ENCODE assay signal across 1 cellular context in the genomic region with DNA sequence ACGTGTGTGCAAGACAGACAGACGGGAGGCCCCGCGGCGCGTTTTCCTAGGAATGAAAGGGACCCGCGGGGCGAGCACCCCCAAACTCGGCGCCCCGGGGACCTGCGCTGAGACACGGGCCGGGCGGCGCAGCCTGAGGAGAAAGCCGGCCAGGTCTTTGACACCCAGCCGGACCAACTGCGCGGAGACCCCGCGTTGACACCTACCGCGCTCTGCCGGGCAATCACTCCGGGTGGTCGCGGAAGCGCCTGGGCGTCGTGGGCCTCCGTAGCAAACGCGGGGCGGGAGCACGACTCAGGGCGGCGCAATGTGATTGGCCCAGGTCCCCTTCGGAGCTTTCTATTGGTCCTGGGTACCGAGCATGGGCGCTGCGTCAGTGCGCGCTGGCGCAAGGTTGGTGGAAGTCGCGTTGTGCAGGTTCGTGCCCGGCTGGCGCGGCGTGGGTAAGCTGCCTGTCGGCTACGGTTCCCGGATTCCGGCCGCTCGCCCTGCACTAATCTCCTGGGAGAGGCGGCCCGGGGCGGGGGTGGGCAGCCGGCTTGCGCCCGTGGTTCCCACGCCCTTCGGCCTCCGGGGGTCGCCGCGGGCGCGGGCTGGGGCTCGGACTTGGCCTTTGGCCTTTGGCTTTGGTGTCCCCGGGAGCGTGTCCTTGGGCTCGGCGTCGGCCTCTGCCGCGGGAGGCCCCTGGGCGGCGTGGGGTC.
TF ChIP-seq lines count a peak whose summit lies in the region.

A gene with protein sequence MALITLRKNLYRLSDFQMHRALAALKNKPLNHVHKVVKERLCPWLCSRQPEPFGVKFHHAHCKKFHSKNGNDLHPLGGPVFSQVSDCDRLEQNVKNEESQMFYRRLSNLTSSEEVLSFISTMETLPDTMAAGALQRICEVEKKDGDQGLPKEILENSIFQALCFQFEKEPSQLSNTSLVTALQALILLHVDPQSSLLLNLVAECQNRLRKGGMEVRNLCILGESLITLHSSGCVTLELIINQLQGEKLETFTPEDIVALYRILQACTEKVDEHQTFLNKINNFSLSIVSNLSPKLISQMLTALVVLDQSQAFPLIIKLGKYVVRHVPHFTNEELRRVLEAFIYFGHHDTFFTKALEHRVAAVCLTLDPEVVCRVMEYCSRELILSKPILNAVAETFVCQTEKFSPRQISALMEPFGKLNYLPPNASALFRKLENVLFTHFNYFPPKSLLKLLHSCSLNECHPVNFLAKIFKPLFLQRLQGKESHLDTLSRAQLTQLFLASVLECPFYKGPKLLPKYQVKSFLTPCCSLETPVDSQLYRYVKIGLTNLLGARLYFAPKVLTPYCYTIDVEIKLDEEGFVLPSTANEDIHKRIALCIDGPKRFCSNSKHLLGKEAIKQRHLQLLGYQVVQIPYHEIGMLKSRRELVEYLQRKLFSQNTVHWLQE (minus strand): TSS at position 259 of the 701 bp plus-strand sequence. CDS start 948 bp downstream, outside the sequence.
Gene MTRR, plus strand, starts transcription at position 376 of the 701 bp plus-strand sequence. CDS start 1,647 bp downstream, outside the sequence.

TF ChIP-seq in HEK293, 187 proteins besides CTCF, POLR2A, EP300 and RAD21 (continued from another document and continues in another):
- TF ChIP-seq, protein P1, sequence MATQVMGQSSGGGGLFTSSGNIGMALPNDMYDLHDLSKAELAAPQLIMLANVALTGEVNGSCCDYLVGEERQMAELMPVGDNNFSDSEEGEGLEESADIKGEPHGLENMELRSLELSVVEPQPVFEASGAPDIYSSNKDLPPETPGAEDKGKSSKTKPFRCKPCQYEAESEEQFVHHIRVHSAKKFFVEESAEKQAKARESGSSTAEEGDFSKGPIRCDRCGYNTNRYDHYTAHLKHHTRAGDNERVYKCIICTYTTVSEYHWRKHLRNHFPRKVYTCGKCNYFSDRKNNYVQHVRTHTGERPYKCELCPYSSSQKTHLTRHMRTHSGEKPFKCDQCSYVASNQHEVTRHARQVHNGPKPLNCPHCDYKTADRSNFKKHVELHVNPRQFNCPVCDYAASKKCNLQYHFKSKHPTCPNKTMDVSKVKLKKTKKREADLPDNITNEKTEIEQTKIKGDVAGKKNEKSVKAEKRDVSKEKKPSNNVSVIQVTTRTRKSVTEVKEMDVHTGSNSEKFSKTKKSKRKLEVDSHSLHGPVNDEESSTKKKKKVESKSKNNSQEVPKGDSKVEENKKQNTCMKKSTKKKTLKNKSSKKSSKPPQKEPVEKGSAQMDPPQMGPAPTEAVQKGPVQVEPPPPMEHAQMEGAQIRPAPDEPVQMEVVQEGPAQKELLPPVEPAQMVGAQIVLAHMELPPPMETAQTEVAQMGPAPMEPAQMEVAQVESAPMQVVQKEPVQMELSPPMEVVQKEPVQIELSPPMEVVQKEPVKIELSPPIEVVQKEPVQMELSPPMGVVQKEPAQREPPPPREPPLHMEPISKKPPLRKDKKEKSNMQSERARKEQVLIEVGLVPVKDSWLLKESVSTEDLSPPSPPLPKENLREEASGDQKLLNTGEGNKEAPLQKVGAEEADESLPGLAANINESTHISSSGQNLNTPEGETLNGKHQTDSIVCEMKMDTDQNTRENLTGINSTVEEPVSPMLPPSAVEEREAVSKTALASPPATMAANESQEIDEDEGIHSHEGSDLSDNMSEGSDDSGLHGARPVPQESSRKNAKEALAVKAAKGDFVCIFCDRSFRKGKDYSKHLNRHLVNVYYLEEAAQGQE (tag by site-specific recombination; IDR thresholded peaks at IDR 0.05): no peak
- TF ChIP-seq ZNF324 (tag by site-specific recombination; IDR thresholded peaks at IDR 0.05) (no peak), OVOL3 (tag by site-specific recombination; IDR thresholded peaks at IDR 0.05) (no peak), KLF1 (tag by site-specific recombination; IDR thresholded peaks at IDR 0.05) (no peak), ZNF274 (IDR thresholded peaks at IDR 0.05; ENCODE audit: low read length) (no peak), ZNF274 (tag by site-specific recombination; IDR thresholded peaks at IDR 0.05; ENCODE audit: borderline replicate concordance) (no peak), ZNF48 (tag by site-specific recombination; IDR thresholded peaks at IDR 0.05) (no peak), ZNF555 (tag by site-specific recombination; conservative IDR thresholded peaks at IDR 0.05) (no peak), ZNF624 (tag by site-specific recombination; IDR thresholded peaks at IDR 0.05) (no peak), ZFP3 (tag by site-specific recombination; IDR thresholded peaks at IDR 0.05; ENCODE audit: low read depth) (no peak), ZNF394 (tag by site-specific recombination; IDR thresholded peaks at IDR 0.05; ENCODE audit: borderline replicate concordance) (no peak), ZNF184 (tag by site-specific recombination; IDR thresholded peaks at IDR 0.05) (no peak), AEBP2 (tag by site-specific recombination; IDR thresholded peaks at IDR 0.05; ENCODE audit: borderline replicate concordance) (peak; percentile 11; the same call in 1 of the 2 replicates), HOXD13 (CRISPR knock-in tag; IDR thresholded peaks at IDR 0.05; ENCODE audit: borderline replicate concordance) (no peak), ZNF174 (tag by site-specific recombination; IDR thresholded peaks at IDR 0.05) (no peak), ZNF114 (tag by site-specific recombination; IDR thresholded peaks at IDR 0.05) (no peak), TCF7L2 (IDR thresholded peaks at IDR 0.05; ENCODE audit: borderline replicate concordance, low read depth, low read length) (no peak), MZF1 (tag by site-specific recombination; IDR thresholded peaks at IDR 0.05; ENCODE audit: borderline replicate concordance) (no peak), SETDB1 (IDR thresholded peaks at IDR 0.05; ENCODE audit: insufficient read length, low read length) (no peak), ZNF701 (tag by site-specific recombination; IDR thresholded peaks at IDR 0.05) (no peak), ZNF23 (tag by site-specific recombination; IDR thresholded peaks at IDR 0.05; ENCODE audit: borderline replicate concordance) (no peak), ZNF843 (tag by site-specific recombination; IDR thresholded peaks at IDR 0.05) (no peak), ZNF561 (tag by site-specific recombination; IDR thresholded peaks at IDR 0.05; ENCODE audit: borderline replicate concordance) (peak; percentile 87), ZNF214 (tag by site-specific recombination; IDR thresholded peaks at IDR 0.05; ENCODE audit: borderline replicate concordance) (no peak), ZNF112 (tag by site-specific recombination; IDR thresholded peaks at IDR 0.05) (no peak), ZNF791 (tag by site-specific recombination; IDR thresholded peaks at IDR 0.05) (no peak), ZNF398 (tag by site-specific recombination; IDR thresholded peaks at IDR 0.05) (no peak), ZNF341 (tag by site-specific recombination; IDR thresholded peaks at IDR 0.05; ENCODE audit: low read depth) (peak; percentile 36; the same call in 1 of the 2 replicates), ZNF433 (tag by site-specific recombination; IDR thresholded peaks at IDR 0.05; ENCODE audit: low read depth) (no peak), FEZF1 (tag by site-specific recombination; IDR thresholded peaks at IDR 0.05) (no peak), ZBTB7A (tag by site-specific recombination; IDR thresholded peaks at IDR 0.05; ENCODE audit: low read depth) (peak; percentile 95), RBAK (tag by site-specific recombination; IDR thresholded peaks at IDR 0.05) (no peak), ZSCAN18 (tag by site-specific recombination; IDR thresholded peaks at IDR 0.05) (no peak), ZNF202 (tag by site-specific recombination; IDR thresholded peaks at IDR 0.05; ENCODE audit: borderline replicate concordance) (no peak), ZNF692 (tag by site-specific recombination; IDR thresholded peaks at IDR 0.05) (0 out of 2 replicates have a peak, but pooled peaks have one; percentile 76)
- TF ChIP-seq, protein P2, sequence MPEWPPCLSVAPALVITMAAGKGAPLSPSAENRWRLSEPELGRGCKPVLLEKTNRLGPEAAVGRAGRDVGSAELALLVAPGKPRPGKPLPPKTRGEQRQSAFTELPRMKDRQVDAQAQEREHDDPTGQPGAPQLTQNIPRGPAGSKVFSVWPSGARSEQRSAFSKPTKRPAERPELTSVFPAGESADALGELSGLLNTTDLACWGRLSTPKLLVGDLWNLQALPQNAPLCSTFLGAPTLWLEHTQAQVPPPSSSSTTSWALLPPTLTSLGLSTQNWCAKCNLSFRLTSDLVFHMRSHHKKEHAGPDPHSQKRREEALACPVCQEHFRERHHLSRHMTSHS (tag by site-specific recombination; IDR thresholded peaks at IDR 0.05): no peak
- TF ChIP-seq, protein P3, sequence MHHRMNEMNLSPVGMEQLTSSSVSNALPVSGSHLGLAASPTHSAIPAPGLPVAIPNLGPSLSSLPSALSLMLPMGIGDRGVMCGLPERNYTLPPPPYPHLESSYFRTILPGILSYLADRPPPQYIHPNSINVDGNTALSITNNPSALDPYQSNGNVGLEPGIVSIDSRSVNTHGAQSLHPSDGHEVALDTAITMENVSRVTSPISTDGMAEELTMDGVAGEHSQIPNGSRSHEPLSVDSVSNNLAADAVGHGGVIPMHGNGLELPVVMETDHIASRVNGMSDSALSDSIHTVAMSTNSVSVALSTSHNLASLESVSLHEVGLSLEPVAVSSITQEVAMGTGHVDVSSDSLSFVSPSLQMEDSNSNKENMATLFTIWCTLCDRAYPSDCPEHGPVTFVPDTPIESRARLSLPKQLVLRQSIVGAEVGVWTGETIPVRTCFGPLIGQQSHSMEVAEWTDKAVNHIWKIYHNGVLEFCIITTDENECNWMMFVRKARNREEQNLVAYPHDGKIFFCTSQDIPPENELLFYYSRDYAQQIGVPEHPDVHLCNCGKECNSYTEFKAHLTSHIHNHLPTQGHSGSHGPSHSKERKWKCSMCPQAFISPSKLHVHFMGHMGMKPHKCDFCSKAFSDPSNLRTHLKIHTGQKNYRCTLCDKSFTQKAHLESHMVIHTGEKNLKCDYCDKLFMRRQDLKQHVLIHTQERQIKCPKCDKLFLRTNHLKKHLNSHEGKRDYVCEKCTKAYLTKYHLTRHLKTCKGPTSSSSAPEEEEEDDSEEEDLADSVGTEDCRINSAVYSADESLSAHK (tag by site-specific recombination; IDR thresholded peaks at IDR 0.05): no peak
- TF ChIP-seq, protein P4, sequence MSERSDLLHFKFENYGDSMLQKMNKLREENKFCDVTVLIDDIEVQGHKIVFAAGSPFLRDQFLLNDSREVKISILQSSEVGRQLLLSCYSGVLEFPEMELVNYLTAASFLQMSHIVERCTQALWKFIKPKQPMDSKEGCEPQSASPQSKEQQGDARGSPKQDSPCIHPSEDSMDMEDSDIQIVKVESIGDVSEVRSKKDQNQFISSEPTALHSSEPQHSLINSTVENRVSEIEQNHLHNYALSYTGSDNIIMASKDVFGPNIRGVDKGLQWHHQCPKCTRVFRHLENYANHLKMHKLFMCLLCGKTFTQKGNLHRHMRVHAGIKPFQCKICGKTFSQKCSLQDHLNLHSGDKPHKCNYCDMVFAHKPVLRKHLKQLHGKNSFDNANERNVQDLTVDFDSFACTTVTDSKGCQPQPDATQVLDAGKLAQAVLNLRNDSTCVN (tag by site-specific recombination; optimal IDR thresholded peaks at IDR 0.05): peak; percentile 99
